In genomic region chrX:129956765-129957164, GRCh38 we compare ENCODE assay signal across 8 cellular contexts. TPM values are rescaled to one million over a fixed set of nuclear protein-coding genes. Genes with fewer than 3 reads are reported as not detected.
DNase-seq lines count a peak whose midpoint lies in the region; ATAC-seq, FAIRE-seq and TF ChIP-seq lines count a peak whose summit lies in the region.

No MANE protein-coding gene starts in this region.

- WGBS in testis, 2 donors: 0 to 7% methylated on average over 12 to 20 of the region's 20 CpGs
- 32 to 42% methylated on average over 3 to 20 of the region's 20 CpGs for WGBS in lower leg skin, 2 donors

- H3K4me1 ChIP-seq in iPS-15b (ENCODE audit: control insufficient read depth, insufficient read depth, low read length) (peaks cover 24% of the 10 kb centered on the region), testis (peaks cover 3% of the 10 kb centered on the region)

- CTCF ChIA-PET in WTC11 (lab: Charles Lee): interaction anchor here (0.9 to 3.2 kb wide), 6 partner anchors 22 to 104 kb away, joined by 3 to 11 read pairs (median 5); no protein-coding TSS in a partner anchor

- H3K9me3 ChIP-seq in iPS-15b (ENCODE audit: control insufficient read depth, insufficient read depth, low read length) (no peaks in the 10 kb centered on the region), testis (no peaks in the 10 kb centered on the region)

- peak overlapping the region in 1 of 2 donors; percentile 41 for H3K27ac ChIP-seq in testis

- no peaks in the 10 kb centered on the region for H3K9me3 Mint-ChIP-seq in activated T-cell treated with anti-CD3 and anti-CD28 coated beads, Interleukin-2, amount 50 U/mL, for 4 hours
- H3K9me3 Mint-ChIP-seq in WTC11: no peaks in the 10 kb centered on the region

- H3K36me3 Mint-ChIP-seq in activated T-cell treated with anti-CD3 and anti-CD28 coated beads, Interleukin-2, amount 50 U/mL, for 4 hours (ENCODE audit: insufficient read depth): no peaks in the 10 kb centered on the region
- H3K36me3 Mint-ChIP-seq in WTC11: no peaks in the 10 kb centered on the region

- peaks cover 21% of the 10 kb centered on the region for H3K4me1 Mint-ChIP-seq in activated T-cell treated with anti-CD3 and anti-CD28 coated beads, Interleukin-2, amount 50 U/mL, for 4 hours (ENCODE audit: low read depth)
- H3K4me1 Mint-ChIP-seq in WTC11: peaks cover 47% of the 10 kb centered on the region

- peak overlapping the region; percentile 42 for H3K4me3 Mint-ChIP-seq in activated T-cell treated with anti-CD3 and anti-CD28 coated beads, Interleukin-2, amount 50 U/mL, for 4 hours
- H3K4me3 Mint-ChIP-seq in WTC11: peak overlapping the region; percentile 65

- no peak for DNase-seq in activated T-cell treated with anti-CD3 and anti-CD28 coated beads, Interleukin-2, amount 50 U/mL, for 4 hours
- DNase-seq in activated T-cell treated with anti-CD3 and anti-CD28 coated beads for 4 hours (no peak), WTC11 (ENCODE audit: low spot score) (no peak), testis (no peak), urothelium cell line (ENCODE audit: low spot score) (no peak), ureter (ENCODE audit: low spot score) (no peak), lower leg skin (ENCODE audit: low spot score in 2 of 2) (no peak)

- no peak overlapping the region for H3K27ac Mint-ChIP-seq in WTC11

- POLR2A ChIA-PET in WTC11 (lab: Charles Lee): interaction anchor here (0.8 to 1.7 kb wide), 2 partner anchors 25 to 26 kb away, joined by 5 to 13 read pairs; no protein-coding TSS in a partner anchor

- peak overlapping the region; percentile 63 for H3K4me3 ChIP-seq in iPS-15b (ENCODE audit: low read depth, low read length)
- peak overlapping the region; percentile 43 to 61 for H3K4me3 ChIP-seq in testis
- no peak overlapping the region for H3K4me3 ChIP-seq in lower leg skin (ENCODE audit: low read depth, poor library complexity, severe bottlenecking)

- peak overlapping the region; percentile 24 for H3K9ac ChIP-seq in iPS-15b (ENCODE audit: low read depth, low read length)

- TF ChIP-seq CTCF in WTC11 (IDR thresholded peaks at IDR 0.05) (no peak), testis (IDR thresholded peaks at IDR 0.05) (no peak), lower leg skin (IDR thresholded peaks at IDR 0.05) (no peak)

- intact Hi-C loops in testis (cut with DNase I; ENCODE audit: low total_unique reads) (no loop called here), lower leg skin (cut with DNase I; ENCODE audit: low total_unique reads) (no loop called here)

- H3K36me3 ChIP-seq in iPS-15b (ENCODE audit: control insufficient read depth, insufficient read depth, low read length) (no peaks in the 10 kb centered on the region), testis (ENCODE audit: low read depth, missing control alignments) (no peaks in the 10 kb centered on the region)

- H3K27me3 ChIP-seq in iPS-15b (ENCODE audit: control insufficient read depth, insufficient read depth, low read length) (peaks cover 83% of the 10 kb centered on the region), testis (no peaks in the 10 kb centered on the region)

- H3K27me3 Mint-ChIP-seq in activated T-cell treated with anti-CD3 and anti-CD28 coated beads, Interleukin-2, amount 50 U/mL, for 4 hours (ENCODE audit: low read depth): no peaks in the 10 kb centered on the region
- peaks cover 95% of the 10 kb centered on the region for H3K27me3 Mint-ChIP-seq in WTC11 (ENCODE audit: low read depth)

- ATAC-seq in activated T-cell treated with anti-CD3 and anti-CD28 coated beads, Interleukin-2, amount 50 U/mL, for 4 hours: no peak
- ATAC-seq in WTC11: no peak

- TF ChIP-seq POLR2A in testis (IDR thresholded peaks at IDR 0.05) (no peak), lower leg skin (IDR thresholded peaks at IDR 0.05) (no peak)

- FAIRE-seq in urothelium cell line (lab: Jason Lieb, UNC): no peak

TF ChIP-seq in WTC11, 78 proteins besides CTCF, POLR2A, EP300 and RAD21 (continues in another document):
- TF ChIP-seq CDX4 (CRISPR knock-in tag; IDR thresholded peaks at IDR 0.05; ENCODE audit: borderline replicate concordance) (no peak), NR2C2 (CRISPR knock-in tag; IDR thresholded peaks at IDR 0.05) (no peak), FOXP1 (CRISPR knock-in tag; IDR thresholded peaks at IDR 0.05; ENCODE audit: borderline replicate concordance) (no peak), ATF1 (CRISPR knock-in tag; IDR thresholded peaks at IDR 0.05) (no peak), TCF7 (CRISPR knock-in tag; IDR thresholded peaks at IDR 0.05; ENCODE audit: low read depth) (no peak), PRDM15 (CRISPR knock-in tag; IDR thresholded peaks at IDR 0.05) (no peak), E2F1 (CRISPR knock-in tag; IDR thresholded peaks at IDR 0.05) (no peak), OVOL2 (CRISPR knock-in tag; IDR thresholded peaks at IDR 0.05; ENCODE audit: borderline replicate concordance) (no peak), ETV6 (CRISPR knock-in tag; IDR thresholded peaks at IDR 0.05) (no peak), RELA (CRISPR knock-in tag; IDR thresholded peaks at IDR 0.05; ENCODE audit: borderline replicate concordance) (no peak), ZNF219 (CRISPR knock-in tag; IDR thresholded peaks at IDR 0.05; ENCODE audit: borderline replicate concordance) (no peak), ATF3 (CRISPR knock-in tag; conservative IDR thresholded peaks at IDR 0.05) (no peak), ZNF317 (CRISPR knock-in tag; IDR thresholded peaks at IDR 0.05; ENCODE audit: borderline replicate concordance, low read depth) (no peak), MAX (CRISPR knock-in tag; IDR thresholded peaks at IDR 0.05) (no peak), ESRRA (CRISPR knock-in tag; IDR thresholded peaks at IDR 0.05; ENCODE audit: borderline replicate concordance) (no peak)

RNA-seq across cellular contexts. Expression of gene BCORL1, which starts 25.7 kb away (rescaled TPM):
- 1 to 10 TPM; 7.9 to 9.0 (median 8.8) TPM for total RNA-seq in activated T-cell treated with anti-CD3 and anti-CD28 coated beads, Interleukin-2, amount 50 U/mL, for 4 hours
- total RNA-seq in WTC11 (2021) (9.3 to 12.0 TPM (median 9.6 TPM) in 3 replicates), testis (10 to 100 TPM; 32.3 to 33.1 TPM), ureter (12.6 TPM), lower leg skin (10 to 100 TPM in 1 of 4 donors, 1 to 10 TPM in 3; 4.3 to 10.0 (median 7.9) TPM)
- polyA plus RNA-seq in testis (ENCODE audit: insufficient read depth, low read depth, low replicate concordance): 27.7 TPM

RNA-seq across cellular contexts. Expression of gene UTP14A, which starts 50.8 kb away (rescaled TPM):
- 10 to 100 TPM; 73.1 to 83.3 (median 79.2) TPM for total RNA-seq in activated T-cell treated with anti-CD3 and anti-CD28 coated beads, Interleukin-2, amount 50 U/mL, for 4 hours
- 15.8 to 17.4 TPM (median 16.4 TPM) in 3 replicates for total RNA-seq in WTC11 (2021)
- total RNA-seq in testis: 1 to 10 TPM; 4.5 to 4.8 TPM
- polyA plus RNA-seq in testis (ENCODE audit: insufficient read depth, low read depth, low replicate concordance): 4.6 TPM
- 23.3 TPM for total RNA-seq in ureter
- total RNA-seq in lower leg skin: 10 to 100 TPM; 10.5 to 12.6 (median 11.1) TPM
